Comparison of ENCODE assay signal across 12 cellular contexts in genomic region chr6:151276112-151276745, GRCh38. TPM values are rescaled to one million over a fixed set of nuclear protein-coding genes. Genes with fewer than 3 reads are reported as not detected.
A peak's percentile ranks its signal among the peaks of the same experiment; 100 is the strongest.
DNase-seq lines count a peak whose midpoint lies in the region; ATAC-seq and TF ChIP-seq lines count a peak whose summit lies in the region.
"Had no signal": no experiment of that assay in that cellular context is flagged by ENCODE, and none has a peak within 500 bp of the region (broad histone marks: within the 10 kb centered on the region; RNA-seq: fewer than 3 reads in every experiment).

No MANE protein-coding gene starts in this region.

- H3K4me3 ChIP-seq in ACC112 (ENCODE audit: low read depth, low read length) (no peak overlapping the region), epithelial cell of proximal tubule (ENCODE audit: low read depth, low read length) (no peak overlapping the region)

- no peak overlapping the region for H3K27ac Mint-ChIP-seq in activated CD4-positive, alpha-beta T cell treated with anti-CD3 and anti-CD28 coated beads, Interleukin-2, amount 10 ng/mL, durations not matched to agents 24 days and 14 days
- H3K27ac Mint-ChIP-seq: B cell, memory B cell had no signal

- H3K4me1 ChIP-seq in ACC112 (ENCODE audit: control insufficient read depth, insufficient read depth, low read length, unreplicated experiment) = peaks cover 14% of the 10 kb centered on the region

- H3K9me3 Mint-ChIP-seq in activated CD4-positive, alpha-beta T cell treated with anti-CD3 and anti-CD28 coated beads, Interleukin-2, amount 10 ng/mL, durations not matched to agents 24 days and 14 days = no peaks in the 10 kb centered on the region
- H3K9me3 Mint-ChIP-seq: memory B cell had no signal

- peak overlapping the region; percentile 24 for H3K27ac ChIP-seq in ACC112 (ENCODE audit: low read depth, low read length)

- H3K4me3 Mint-ChIP-seq in activated CD4-positive, alpha-beta T cell treated with anti-CD3 and anti-CD28 coated beads, Interleukin-2, amount 10 ng/mL, durations not matched to agents 24 days and 14 days = no peak overlapping the region
- H3K4me3 Mint-ChIP-seq: B cell, memory B cell had no signal

- peak; percentile 33 for DNase-seq in NCI-H226
- DNase-seq in epithelial cell of proximal tubule (ENCODE audit: low read depth) = no peak
- peak; percentile 48 for DNase-seq in myocyte (ENCODE audit: low read depth)
- no peak for DNase-seq in NCI-H526 treated with DMSO at 0.1 percent for 48 hours (lab: John Stamatoyannopoulos, UW)
- no peak for DNase-seq in activated CD4-positive, alpha-beta T cell treated with anti-CD3 and anti-CD28 coated beads, Interleukin-2, amount 10 ng/mL, durations not matched to agents 24 days and 14 days
- DNase-seq in mesenteric fat pad (ENCODE audit: low spot score) = no peak
- DNase-seq: NCI-H69; stimulated activated CD4-positive, alpha-beta T cell treated with anti-CD3 and anti-CD28 coated beads, Interleukin-4, amount 100 ng/mL, for 24 hours had no signal

- no peaks in the 10 kb centered on the region for H3K36me3 ChIP-seq in ACC112 (ENCODE audit: insufficient read depth, low read length)

- H3K4me1 Mint-ChIP-seq in activated CD4-positive, alpha-beta T cell treated with anti-CD3 and anti-CD28 coated beads, Interleukin-2, amount 10 ng/mL, durations not matched to agents 24 days and 14 days = no peaks in the 10 kb centered on the region
- H3K4me1 Mint-ChIP-seq: B cell, memory B cell had no signal

- H3K27me3 Mint-ChIP-seq in activated CD4-positive, alpha-beta T cell treated with anti-CD3 and anti-CD28 coated beads, Interleukin-2, amount 10 ng/mL, durations not matched to agents 24 days and 14 days = peaks cover 35% of the 10 kb centered on the region

- peaks cover 72% of the 10 kb centered on the region for H3K79me2 ChIP-seq in ACC112 (ENCODE audit: control insufficient read depth, insufficient read depth, low read length, unreplicated experiment)

- no peaks in the 10 kb centered on the region for H3K36me3 Mint-ChIP-seq in activated CD4-positive, alpha-beta T cell treated with anti-CD3 and anti-CD28 coated beads, Interleukin-2, amount 10 ng/mL, durations not matched to agents 24 days and 14 days (ENCODE audit: low read depth)
- H3K36me3 Mint-ChIP-seq: memory B cell had no signal

- no peak overlapping the region for H2AFZ ChIP-seq in ACC112 (ENCODE audit: low read length, unreplicated experiment)

- ATAC-seq in GM21529 (IDR thresholded peaks at IDR 0.05; ENCODE audit: unreplicated experiment) = no peak

- peak; percentile 14 for TF ChIP-seq CTCF in epithelial cell of proximal tubule (conservative IDR thresholded peaks at IDR 0.05; ENCODE audit: low read depth, low read length)

- intact Hi-C loops in activated CD4-positive, alpha-beta T cell treated with anti-CD3 and anti-CD28 coated beads, Interleukin-2, amount 10 ng/mL, durations not matched to agents 24 days and 14 days (cut with micrococcal nuclease) = no loop called here

- no peaks in the 10 kb centered on the region for H3K27me3 ChIP-seq in ACC112 (ENCODE audit: insufficient read depth, low read length)

RNA-seq across cellular contexts. Expression of gene AKAP12, which starts 36.5 kb away (rescaled TPM):
- 191 and 430 TPM in 2 replicates for total RNA-seq in epithelial cell of proximal tubule
- 8.0 and 10.9 TPM in 2 replicates for total RNA-seq in myocyte
- 2.5 TPM for polyA plus RNA-seq in myocyte (2012)
- total RNA-seq in activated CD4-positive, alpha-beta T cell treated with anti-CD3 and anti-CD28 coated beads, Interleukin-2, amount 10 ng/mL, durations not matched to agents 24 days and 14 days = 1.0 and 1.1 TPM in 2 replicates
- 223 TPM for total RNA-seq in mesenteric fat pad

Comparison
In these comparisons a context has a peak if more than half of its experiments do, and no peak if none do; other contexts are left out.
1. DNase-seq: peak in NCI-H226 (single experiment) and myocyte (single experiment); none in epithelial cell of proximal tubule (single experiment), NCI-H526 treated with DMSO at 0.1 percent for 48 hours (single experiment), activated CD4-positive, alpha-beta T cell treated with anti-CD3 and anti-CD28 coated beads, Interleukin-2, amount 10 ng/mL, durations not matched to agents 24 days and 14 days (single experiment) and mesenteric fat pad (single experiment).
2. RNA of gene AKAP12, which starts 36.5 kb away (total RNA-seq): 191 to 430 TPM in epithelial cell of proximal tubule and 223 TPM in mesenteric fat pad (single experiment); 8.0 to 10.9 TPM in myocyte and 1.0 to 1.1 TPM in activated CD4-positive, alpha-beta T cell treated with anti-CD3 and anti-CD28 coated beads, Interleukin-2, amount 10 ng/mL, durations not matched to agents 24 days and 14 days; every median in the first group is over 10 times any median in the second.